14 cellular contexts compared by ENCODE assay signal in the genomic region with DNA sequence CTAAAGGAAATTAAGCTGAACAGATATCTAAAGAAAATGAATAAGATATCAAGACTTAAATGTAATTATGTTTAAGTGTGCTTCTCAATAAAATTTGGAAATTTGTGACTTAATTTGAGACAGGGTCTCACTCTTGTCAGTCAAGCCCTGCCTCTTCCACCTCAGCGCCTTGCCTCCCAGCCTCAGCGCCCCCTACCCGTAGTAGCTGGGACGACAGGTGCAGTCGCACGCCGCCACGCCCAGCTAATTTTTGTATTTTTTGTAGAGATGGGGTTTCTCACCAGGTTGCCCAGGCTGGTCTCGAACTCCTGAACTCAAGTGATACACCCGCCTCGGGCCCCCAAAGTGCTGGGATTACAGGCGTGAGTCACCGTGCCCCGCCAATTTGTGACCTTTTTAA.
DNase-seq lines count a peak whose midpoint lies in the region; ATAC-seq and TF ChIP-seq lines count a peak whose summit lies in the region.
"Had no signal": no experiment of that assay in that cellular context is flagged by ENCODE, and none has a peak within 500 bp of the region (broad histone marks: within the 10 kb centered on the region; RNA-seq: fewer than 3 reads in every experiment).

No MANE protein-coding gene starts in this region.

- H3K36me3 ChIP-seq in DND-41 (ENCODE audit: insufficient read depth, low read length) (no peaks in the 10 kb centered on the region), HEK293 (ENCODE audit: control insufficient read depth in 2 of 2, insufficient read depth in 1 of 2, low read length in 2 of 2) (no peaks in the 10 kb centered on the region), ascending aorta (no peaks in the 10 kb centered on the region)
- H3K36me3 ChIP-seq: Peyer's patch had no signal

- H3K27me3 Mint-ChIP-seq in neural crest cell (ENCODE audit: low read depth), result no peaks in the 10 kb centered on the region
- H3K27me3 Mint-ChIP-seq: central memory CD8-positive, alpha-beta T cell had no signal

- H3K27ac Mint-ChIP-seq in neural crest cell (ENCODE audit: unreplicated experiment), result no peak overlapping the region

- H3K27me3 ChIP-seq in DND-41 (ENCODE audit: insufficient read depth, low read length, poor library complexity) (peaks cover 9% of the 10 kb centered on the region), ascending aorta (no peaks in the 10 kb centered on the region)
- H3K27me3 ChIP-seq: Peyer's patch had no signal

- H3K4me2 ChIP-seq in DND-41 (ENCODE audit: insufficient read depth, low read length), result no peak overlapping the region

- no peaks in the 10 kb centered on the region for H3K9me3 Mint-ChIP-seq in neural crest cell

- H3K4me1 Mint-ChIP-seq in neural crest cell, result peaks cover 5% of the 10 kb centered on the region
- H3K4me1 Mint-ChIP-seq: central memory CD8-positive, alpha-beta T cell had no signal

- H3K9ac ChIP-seq in DND-41 (ENCODE audit: low read depth, low read length), result no peak overlapping the region
- H3K9ac ChIP-seq: GM23248 had no signal

- H3K79me2 ChIP-seq in DND-41 (ENCODE audit: insufficient read depth, low read length), result no peaks in the 10 kb centered on the region

- H3K9me3 ChIP-seq in DND-41 (ENCODE audit: insufficient read depth, low read length, severe bottlenecking) (no peaks in the 10 kb centered on the region), HEK293 (ENCODE audit: control insufficient read depth, insufficient read depth, low read depth, low read length) (no peaks in the 10 kb centered on the region), ascending aorta (no peaks in the 10 kb centered on the region)
- H3K9me3 ChIP-seq: Peyer's patch had no signal

- CTCF ChIA-PET in HEK293 (lab: Yijun Ruan, JAX), result interaction anchor here (0.6 to 2.2 kb wide), 3 partner anchors 9 to 121 kb away, joined by 3 to 5 read pairs (median 3); no protein-coding TSS in a partner anchor

- intact Hi-C loops in ascending aorta (cut with DNase I), result no loop called here

- DNase-seq in DND-41 (peak; percentile 8), choroid plexus epithelial cell (ENCODE audit: low read depth) (no peak), neural crest cell (ENCODE audit: low read depth, low spot score) (peak; percentile 28), ascending aorta (ENCODE audit: low spot score in 2 of 2) (no peak)
- DNase-seq: activated naive CD4-positive, alpha-beta T cell treated with anti-CD3 and anti-CD28 coated beads, Interleukin-2, amount 50 U/mL, for 16 hours; GM23248; NCI-H345; Peyer's patch had no signal

- POLR2A ChIA-PET in HEK293 (lab: Yijun Ruan, JAX), result no interaction called here

- H3K4me3 ChIP-seq in DND-41 (ENCODE audit: low read depth in 1 of 2, low read length in 2 of 2) (no peak overlapping the region), HEK293 (ENCODE audit: low read depth, low read length) (no peak overlapping the region), choroid plexus epithelial cell (ENCODE audit: low read depth, low read length) (no peak overlapping the region), ascending aorta (no peak overlapping the region)
- H3K4me3 ChIP-seq: GM23248, Peyer's patch had no signal

- no peak overlapping the region for H3K27ac ChIP-seq in DND-41 (ENCODE audit: low read length)
- H3K27ac ChIP-seq in HEK293 (ENCODE audit: extremely low read depth, low read depth, low read length), result no peak overlapping the region
- H3K27ac ChIP-seq in ascending aorta, result no peak overlapping the region
- H3K27ac ChIP-seq: GM23248, Peyer's patch had no signal

- H3K36me3 Mint-ChIP-seq in neural crest cell (ENCODE audit: low read depth), result peaks cover 2% of the 10 kb centered on the region

- ATAC-seq in DND-41 (ENCODE audit: insufficient read depth, low read depth) (no peak), GM19023 (IDR thresholded peaks at IDR 0.05; ENCODE audit: unreplicated experiment) (no peak), HG03432 (IDR thresholded peaks at IDR 0.05; ENCODE audit: unreplicated experiment) (no peak), GM18517 (IDR thresholded peaks at IDR 0.05; ENCODE audit: unreplicated experiment) (no peak)
- ATAC-seq: sciatic nerve had no signal

- TF ChIP-seq CTCF in DND-41 (IDR thresholded peaks at IDR 0.05; ENCODE audit: borderline replicate concordance, extremely low read depth, low read length, poor library complexity, severe bottlenecking) (peak; percentile 27), HEK293 (tag by site-specific recombination; IDR thresholded peaks at IDR 0.05) (no peak), choroid plexus epithelial cell (conservative IDR thresholded peaks at IDR 0.05; ENCODE audit: low read depth, low read length) (peak; percentile 52), neural crest cell (conservative IDR thresholded peaks at IDR 0.05) (peak; percentile 57), ascending aorta (IDR thresholded peaks at IDR 0.05) (no peak)

- H2AFZ ChIP-seq in DND-41 (ENCODE audit: low read depth, low read length), result no peak overlapping the region
- H2AFZ ChIP-seq: GM23248 had no signal

- H4K20me1 ChIP-seq in DND-41 (ENCODE audit: insufficient read depth, low read length), result no peaks in the 10 kb centered on the region

- no peak overlapping the region for H3K4me3 Mint-ChIP-seq in neural crest cell
- H3K4me3 Mint-ChIP-seq: central memory CD8-positive, alpha-beta T cell had no signal

- H3K4me1 ChIP-seq in DND-41 (ENCODE audit: insufficient read depth, low read length), result no peaks in the 10 kb centered on the region
- H3K4me1 ChIP-seq in HEK293 (ENCODE audit: control insufficient read depth, insufficient read depth, low read length), result peaks cover 9% of the 10 kb centered on the region; the same call in 1 of the 2 replicates
- no peaks in the 10 kb centered on the region for H3K4me1 ChIP-seq in ascending aorta
- H3K4me1 ChIP-seq: Peyer's patch had no signal

TF ChIP-seq in HEK293, 187 proteins besides CTCF, POLR2A, EP300 and RAD21:
- TF ChIP-seq ZNF510 (tag by site-specific recombination; IDR thresholded peaks at IDR 0.05; ENCODE audit: insufficient replicate concordance), result no peak
- TF ChIP-seq, protein P1, sequence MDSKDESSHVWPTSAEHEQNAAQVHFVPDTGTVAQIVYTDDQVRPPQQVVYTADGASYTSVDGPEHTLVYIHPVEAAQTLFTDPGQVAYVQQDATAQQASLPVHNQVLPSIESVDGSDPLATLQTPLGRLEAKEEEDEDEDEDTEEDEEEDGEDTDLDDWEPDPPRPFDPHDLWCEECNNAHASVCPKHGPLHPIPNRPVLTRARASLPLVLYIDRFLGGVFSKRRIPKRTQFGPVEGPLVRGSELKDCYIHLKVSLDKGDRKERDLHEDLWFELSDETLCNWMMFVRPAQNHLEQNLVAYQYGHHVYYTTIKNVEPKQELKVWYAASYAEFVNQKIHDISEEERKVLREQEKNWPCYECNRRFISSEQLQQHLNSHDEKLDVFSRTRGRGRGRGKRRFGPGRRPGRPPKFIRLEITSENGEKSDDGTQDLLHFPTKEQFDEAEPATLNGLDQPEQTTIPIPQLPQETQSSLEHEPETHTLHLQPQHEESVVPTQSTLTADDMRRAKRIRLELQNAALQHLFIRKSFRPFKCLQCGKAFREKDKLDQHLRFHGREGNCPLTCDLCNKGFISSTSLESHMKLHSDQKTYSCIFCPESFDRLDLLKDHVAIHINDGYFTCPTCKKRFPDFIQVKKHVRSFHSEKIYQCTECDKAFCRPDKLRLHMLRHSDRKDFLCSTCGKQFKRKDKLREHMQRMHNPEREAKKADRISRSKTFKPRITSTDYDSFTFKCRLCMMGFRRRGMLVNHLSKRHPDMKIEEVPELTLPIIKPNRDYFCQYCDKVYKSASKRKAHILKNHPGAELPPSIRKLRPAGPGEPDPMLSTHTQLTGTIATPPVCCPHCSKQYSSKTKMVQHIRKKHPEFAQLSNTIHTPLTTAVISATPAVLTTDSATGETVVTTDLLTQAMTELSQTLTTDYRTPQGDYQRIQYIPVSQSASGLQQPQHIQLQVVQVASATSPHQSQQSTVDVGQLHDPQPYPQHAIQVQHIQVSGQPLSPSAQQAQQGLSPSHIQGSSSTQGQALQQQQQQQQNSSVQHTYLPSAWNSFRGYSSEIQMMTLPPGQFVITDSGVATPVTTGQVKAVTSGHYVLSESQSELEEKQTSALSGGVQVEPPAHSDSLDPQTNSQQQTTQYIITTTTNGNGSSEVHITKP (tag by site-specific recombination; IDR thresholded peaks at IDR 0.05), result no peak
- TF ChIP-seq ZNF202 (tag by site-specific recombination; IDR thresholded peaks at IDR 0.05; ENCODE audit: borderline replicate concordance), result 0 out of 2 replicates have a peak, but pooled peaks have one; percentile 12
- no peak for TF ChIP-seq ZBTB7A (tag by site-specific recombination; IDR thresholded peaks at IDR 0.05; ENCODE audit: low read depth)

Comparison
In these comparisons a context has a peak if more than half of its experiments do, and no peak if none do; other contexts are left out.
1. DNase-seq: peak in DND-41 (single experiment) and neural crest cell (single experiment); none in choroid plexus epithelial cell (single experiment) and ascending aorta (0 of 2).
2. CTCF ChIP-seq: peak in DND-41 (single experiment), choroid plexus epithelial cell (single experiment) and neural crest cell (single experiment); none in HEK293 (single experiment) and ascending aorta (0 of 3).